In the genomic region with DNA sequence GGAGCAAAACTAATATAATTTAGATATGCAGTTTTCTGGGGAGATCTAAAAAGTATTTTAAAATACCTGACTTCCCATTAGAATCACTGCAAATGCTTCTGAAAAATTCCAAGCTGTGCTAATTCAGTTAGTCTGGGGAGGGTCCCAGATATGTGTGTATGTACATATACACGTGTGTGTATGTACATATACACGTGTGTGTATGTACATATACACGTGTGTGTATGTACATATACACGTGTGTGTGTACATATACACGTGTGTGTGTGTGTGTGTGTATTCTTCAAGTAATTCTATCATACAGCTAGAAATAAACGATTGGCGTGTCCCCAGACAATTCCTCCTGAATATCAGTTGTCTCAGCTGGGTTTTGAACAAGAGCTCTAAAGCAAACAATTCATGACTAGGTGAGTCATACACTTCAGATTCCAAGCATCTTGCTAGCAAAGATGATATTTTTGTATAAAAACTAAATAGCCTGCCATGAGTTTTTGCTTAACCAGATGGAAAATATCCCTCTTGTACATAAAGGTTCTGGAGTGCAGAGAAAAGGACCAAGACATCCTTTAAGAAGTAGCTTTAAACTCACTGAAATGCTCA, we compare ENCODE assay signal across 20 cellular contexts. TPM values are rescaled to one million over a fixed set of nuclear protein-coding genes. Genes with fewer than 3 reads are reported as not detected.
"Had no signal": no experiment of that assay in that cellular context is flagged by ENCODE, and none has a peak within 500 bp of the region (broad histone marks: within the 10 kb centered on the region; RNA-seq: fewer than 3 reads in every experiment).

No MANE protein-coding gene starts in this region.

- DNase-seq: activated CD4-positive, alpha-beta T cell treated with anti-CD3 and anti-CD28 coated beads for 1 hour; activated CD4-positive, alpha-beta T cell treated with anti-CD3 and anti-CD28 coated beads, Interleukin-2, amount 50 U/mL, for 48 hours; activated CD8-positive, alpha-beta memory T cell treated with anti-CD3 and anti-CD28 coated beads, Interleukin-2, amount 10 ng/mL, durations not matched to agents 7 days and 5 days; activated effector memory CD4-positive, alpha-beta T cell treated with Interleukin-2 at 50 U/mL for 16 hours; activated T-cell treated with anti-CD3 and anti-CD28 coated beads, Interleukin-2, amount 50 U/mL, for 24 hours; effector CD4-positive, alpha-beta T cell; heart left ventricle; left ventricle myocardium inferior; mesendoderm; nephron progenitor cell; psoas muscle; stimulated activated CD4-positive, alpha-beta T cell treated with anti-CD3 and anti-CD28 coated beads, Interleukin-2, amount 100 ng/mL, for 48 hours; stimulated activated CD8-positive, alpha-beta memory T cell treated with anti-CD3 and anti-CD28 coated beads, Interleukin-4, amount 100 ng/mL, for 48 hours; stimulated activated naive CD8-positive, alpha-beta T cell treated with anti-CD3 and anti-CD28 coated beads, Interleukin-15, Interleukin-2, amounts not matched to agents 100 U/mL and 50 U/mL, for 24 hours had no signal

RNA-seq across cellular contexts. Expression of a gene that starts 58.2 kb away (rescaled TPM):
- total RNA-seq: activated CD8-positive, alpha-beta memory T cell treated with anti-CD3 and anti-CD28 coated beads, Interleukin-2, amount 10 ng/mL, durations not matched to agents 7 days and 5 days; activated naive CD4-positive, alpha-beta T cell treated with anti-CD3 and anti-CD28 coated beads, Interleukin-2, amount 50 U/mL, for 72 hours; cardiac septum; frontal cortex; heart left ventricle; left ventricle myocardium inferior; omental fat pad; psoas muscle; temporal lobe; ureter had no signal
